In the genomic region with DNA sequence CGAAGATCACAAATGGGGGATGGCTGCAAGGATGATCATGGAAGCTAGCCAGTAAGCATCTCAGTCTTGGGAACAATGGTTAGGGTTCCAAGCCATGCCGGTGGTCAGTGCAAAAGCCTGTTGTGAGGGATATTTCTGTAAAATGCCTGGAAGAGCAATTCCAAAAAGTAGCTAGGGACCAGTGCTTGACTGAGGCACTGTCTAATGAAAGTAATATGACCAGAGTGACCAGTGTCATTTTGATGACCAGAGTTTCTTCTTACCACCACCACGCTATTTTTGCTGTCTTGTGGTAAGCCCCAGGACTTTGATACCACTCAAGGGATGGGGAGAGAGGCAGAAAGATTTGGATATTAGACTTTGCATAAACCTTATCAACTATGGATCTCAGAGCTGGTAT, we compare ENCODE assay signal across 25 cellular contexts. TPM values are rescaled to one million over a fixed set of nuclear protein-coding genes. Genes with fewer than 3 reads are reported as not detected.
A peak's percentile ranks its signal among the peaks of the same experiment; 100 is the strongest.
DNase-seq lines count a peak whose midpoint lies in the region; ATAC-seq, FAIRE-seq and TF ChIP-seq lines count a peak whose summit lies in the region.
"Had no signal": no experiment of that assay in that cellular context is flagged by ENCODE, and none has a peak within 500 bp of the region (broad histone marks: within the 10 kb centered on the region; RNA-seq: fewer than 3 reads in every experiment).

No MANE protein-coding gene starts in this region.

- no peaks in the 10 kb centered on the region for H3K4me1 Mint-ChIP-seq in activated T-helper 17 cell treated with anti-CD3 and anti-CD28 coated beads, Interleukin-2, amount 50 U/mL, for 72 hours
- H3K4me1 Mint-ChIP-seq in naive thymus-derived CD8-positive, alpha-beta T cell, result no peaks in the 10 kb centered on the region
- no peaks in the 10 kb centered on the region for H3K4me1 Mint-ChIP-seq in WTC11
- H3K4me1 Mint-ChIP-seq: CD8-positive, alpha-beta memory T cell had no signal

- H3K36me3 ChIP-seq in Panc1 (ENCODE audit: control insufficient read depth, insufficient read depth, low read length), result no peaks in the 10 kb centered on the region
- H3K36me3 ChIP-seq: BE2C; BLaER1 treated with 17β-estradiol and CSF1 and Interleukin-3, amounts not matched to agents 10 nM and 100 nM; HAP-1 had no signal

- TF ChIP-seq POLR2A in A549 (IDR thresholded peaks at IDR 0.05; ENCODE audit: low read length), result no peak

- BruUV-seq in Panc1 (replicated peaks; lab: Mats Ljungman, UMichigan), result no TSS peak

- TF ChIP-seq CTCF in A549 (IDR thresholded peaks at IDR 0.05), result no peak
- TF ChIP-seq CTCF in Panc1 (IDR thresholded peaks at IDR 0.05), result 0 out of 2 replicates have a peak, but pooled peaks have one; percentile 6
- no peak for TF ChIP-seq CTCF in WTC11 (IDR thresholded peaks at IDR 0.05)

- FAIRE-seq in A549 (lab: Jason Lieb, UNC), result peak; percentile 32
- FAIRE-seq: A204.1, D721Med, GM12891, H54 had no signal

- H3K4me3 Mint-ChIP-seq in activated T-helper 17 cell treated with anti-CD3 and anti-CD28 coated beads, Interleukin-2, amount 50 U/mL, for 72 hours, result no peak overlapping the region
- H3K4me3 Mint-ChIP-seq in naive thymus-derived CD8-positive, alpha-beta T cell, result no peak overlapping the region
- H3K4me3 Mint-ChIP-seq in WTC11, result no peak overlapping the region
- H3K4me3 Mint-ChIP-seq: CD4-positive, alpha-beta T cell; CD8-positive, alpha-beta memory T cell; HFFc6 had no signal

- in situ Hi-C loops in Panc1 (cut with HindIII; ENCODE audit: low pct_unique_long_range_greater_than_20kb, low sequenced_read_pairs), result no loop called here

- DNase-seq in A549 (ENCODE audit: low read depth in 1 of 2, low spot score in 1 of 2) (no peak), Panc1 (ENCODE audit: low read depth, low spot score) (no peak), myocyte (ENCODE audit: low read depth) (peak; percentile 78), WTC11 (ENCODE audit: low spot score) (no peak)
- DNase-seq in naive thymus-derived CD8-positive, alpha-beta T cell, result no peak
- DNase-seq: ACHN; AML-193; BE2C; CD4-positive, alpha-beta T cell; CD8-positive, alpha-beta memory T cell; DMS 273 treated with DMSO at 0.1 percent for 48 hours; DMS79; GF-D8; GOT3; HFFc6 had no signal

- H3K27me3 ChIP-seq in Panc1 (ENCODE audit: control insufficient read depth, insufficient read depth, low read length), result no peaks in the 10 kb centered on the region
- H3K27me3 ChIP-seq: BE2C; BLaER1 treated with 17β-estradiol and CSF1 and Interleukin-3, amounts not matched to agents 10 nM and 100 nM had no signal

- intact Hi-C loops in Panc1 (cut with micrococcal nuclease; ENCODE audit: unreplicated experiment), result no loop called here

- H3K4me3 ChIP-seq in A549 (no peak overlapping the region), Panc1 (ENCODE audit: low read depth in 2 of 2, low read length in 2 of 2) (no peak overlapping the region)
- H3K4me3 ChIP-seq: BLaER1 treated with 17β-estradiol and CSF1 and Interleukin-3, amounts not matched to agents 10 nM and 100 nM; HAP-1 had no signal

- ATAC-seq in A549 (no peak), Panc1 (no peak), WTC11 (no peak)
- no peak for ATAC-seq in activated T-helper 17 cell treated with anti-CD3 and anti-CD28 coated beads, Interleukin-2, amount 50 U/mL, for 72 hours (replicated peaks)
- ATAC-seq in naive thymus-derived CD8-positive, alpha-beta T cell, result no peak

- peaks cover 10% of the 10 kb centered on the region for H3K4me1 ChIP-seq in A549
- H3K4me1 ChIP-seq in Panc1 (ENCODE audit: control insufficient read depth, insufficient read depth, low read length), result no peaks in the 10 kb centered on the region
- H3K4me1 ChIP-seq: BE2C, HAP-1 had no signal

- no peak overlapping the region for H3K27ac Mint-ChIP-seq in activated T-helper 17 cell treated with anti-CD3 and anti-CD28 coated beads, Interleukin-2, amount 50 U/mL, for 72 hours
- peak overlapping the region in 1 of 10 donors; percentile 26 for H3K27ac Mint-ChIP-seq in naive thymus-derived CD8-positive, alpha-beta T cell
- no peak overlapping the region for H3K27ac Mint-ChIP-seq in WTC11
- H3K27ac Mint-ChIP-seq: CD14-positive monocyte; CD4-positive, alpha-beta T cell; CD8-positive, alpha-beta memory T cell; HFFc6 had no signal

- no peak for TF ChIP-seq EP300 in A549 (IDR thresholded peaks at IDR 0.05)

- no peak for TF ChIP-seq RAD21 in A549 (conservative IDR thresholded peaks at IDR 0.05 in 1 of 2, IDR thresholded peaks at IDR 0.05 in 1 of 2)

- no peaks in the 10 kb centered on the region for H3K36me3 Mint-ChIP-seq in activated T-helper 17 cell treated with anti-CD3 and anti-CD28 coated beads, Interleukin-2, amount 50 U/mL, for 72 hours (ENCODE audit: low read depth)
- H3K36me3 Mint-ChIP-seq in naive thymus-derived CD8-positive, alpha-beta T cell, result peaks cover 0 to 7% (median 0%) of the 10 kb centered on the region in 3 donors
- no peaks in the 10 kb centered on the region for H3K36me3 Mint-ChIP-seq in WTC11
- H3K36me3 Mint-ChIP-seq: CD14-positive monocyte; CD8-positive, alpha-beta memory T cell had no signal

- H3K9me3 ChIP-seq in A549, result no peaks in the 10 kb centered on the region
- peaks cover 3% of the 10 kb centered on the region; the same call in 1 of the 2 replicates for H3K9me3 ChIP-seq in Panc1 (ENCODE audit: control insufficient read depth, insufficient read depth, low read depth, low read length)
- H3K9me3 ChIP-seq: BE2C, HAP-1 had no signal

- WGBS in A549 (ENCODE audit: missing lambda C conversion rate), result 58% methylated on average over 3 of the region's 3 CpGs

- no peak overlapping the region for H3K4me2 ChIP-seq in A549
- H3K4me2 ChIP-seq: BLaER1 treated with 17β-estradiol and CSF1 and Interleukin-3, amounts not matched to agents 10 nM and 100 nM had no signal

- no peaks in the 10 kb centered on the region for H3K9me3 Mint-ChIP-seq in activated T-helper 17 cell treated with anti-CD3 and anti-CD28 coated beads, Interleukin-2, amount 50 U/mL, for 72 hours
- peaks cover 0 to 8% (median 0%) of the 10 kb centered on the region in 9 donors for H3K9me3 Mint-ChIP-seq in naive thymus-derived CD8-positive, alpha-beta T cell
- 0 out of 2 replicates have a peak, but pooled peaks cover 4% of the 10 kb centered on the region for H3K9me3 Mint-ChIP-seq in WTC11

- peaks cover 42% of the 10 kb centered on the region for H3K27me3 Mint-ChIP-seq in activated T-helper 17 cell treated with anti-CD3 and anti-CD28 coated beads, Interleukin-2, amount 50 U/mL, for 72 hours
- peaks cover 13 to 58% (median 26%) of the 10 kb centered on the region in 5 donors for H3K27me3 Mint-ChIP-seq in naive thymus-derived CD8-positive, alpha-beta T cell
- H3K27me3 Mint-ChIP-seq in WTC11 (ENCODE audit: low read depth), result no peaks in the 10 kb centered on the region; the same call in 1 of the 2 replicates

- POLR2A ChIA-PET in A549 (lab: Yijun Ruan, JAX), result no interaction called here
- POLR2A ChIA-PET in Panc1 (lab: Charles Lee), result interaction anchor here (0.6 to 0.9 kb wide), 2 partner anchors 8 to 41 kb away, joined by 4 to 11 read pairs; no protein-coding TSS in a partner anchor
- POLR2A ChIA-PET in naive thymus-derived CD8-positive, alpha-beta T cell (lab: Charles Lee), result no interaction called here
- POLR2A ChIA-PET in WTC11 (lab: Charles Lee), result no interaction called here

- CTCF ChIA-PET in A549 (lab: Yijun Ruan, JAX), result interaction anchor here (0.6 to 0.9 kb wide), 2 partner anchors 83 to 92 kb away, joined by 4 read pairs; no protein-coding TSS in a partner anchor
- CTCF ChIA-PET in Panc1 (lab: Charles Lee), result no interaction called here
- CTCF ChIA-PET in WTC11 (lab: Charles Lee), result interaction anchor here (0.7 kb wide), 1 partner anchor 85 kb away, joined by 3 read pairs; no protein-coding TSS in a partner anchor

- H3K27ac ChIP-seq in A549 (no peak overlapping the region), Panc1 (ENCODE audit: low read length) (no peak overlapping the region)
- H3K27ac ChIP-seq: 22Rv1; BLaER1 treated with 17β-estradiol and CSF1 and Interleukin-3, amounts not matched to agents 10 nM and 100 nM had no signal

TF ChIP-seq in A549, 52 proteins besides CTCF, POLR2A, EP300 and RAD21 (continues in another document):
- TF ChIP-seq CHD2 (IDR thresholded peaks at IDR 0.05; ENCODE audit: low read length, partially characterized antibody), result no peak

TF ChIP-seq in WTC11, 78 proteins besides CTCF, POLR2A, EP300 and RAD21:
- TF ChIP-seq NR3C1 (CRISPR knock-in tag; conservative IDR thresholded peaks at IDR 0.05; ENCODE audit: low read depth), result no peak
- TF ChIP-seq HMGA2 (CRISPR knock-in tag; IDR thresholded peaks at IDR 0.05), result no peak
- TF ChIP-seq, protein P1, sequence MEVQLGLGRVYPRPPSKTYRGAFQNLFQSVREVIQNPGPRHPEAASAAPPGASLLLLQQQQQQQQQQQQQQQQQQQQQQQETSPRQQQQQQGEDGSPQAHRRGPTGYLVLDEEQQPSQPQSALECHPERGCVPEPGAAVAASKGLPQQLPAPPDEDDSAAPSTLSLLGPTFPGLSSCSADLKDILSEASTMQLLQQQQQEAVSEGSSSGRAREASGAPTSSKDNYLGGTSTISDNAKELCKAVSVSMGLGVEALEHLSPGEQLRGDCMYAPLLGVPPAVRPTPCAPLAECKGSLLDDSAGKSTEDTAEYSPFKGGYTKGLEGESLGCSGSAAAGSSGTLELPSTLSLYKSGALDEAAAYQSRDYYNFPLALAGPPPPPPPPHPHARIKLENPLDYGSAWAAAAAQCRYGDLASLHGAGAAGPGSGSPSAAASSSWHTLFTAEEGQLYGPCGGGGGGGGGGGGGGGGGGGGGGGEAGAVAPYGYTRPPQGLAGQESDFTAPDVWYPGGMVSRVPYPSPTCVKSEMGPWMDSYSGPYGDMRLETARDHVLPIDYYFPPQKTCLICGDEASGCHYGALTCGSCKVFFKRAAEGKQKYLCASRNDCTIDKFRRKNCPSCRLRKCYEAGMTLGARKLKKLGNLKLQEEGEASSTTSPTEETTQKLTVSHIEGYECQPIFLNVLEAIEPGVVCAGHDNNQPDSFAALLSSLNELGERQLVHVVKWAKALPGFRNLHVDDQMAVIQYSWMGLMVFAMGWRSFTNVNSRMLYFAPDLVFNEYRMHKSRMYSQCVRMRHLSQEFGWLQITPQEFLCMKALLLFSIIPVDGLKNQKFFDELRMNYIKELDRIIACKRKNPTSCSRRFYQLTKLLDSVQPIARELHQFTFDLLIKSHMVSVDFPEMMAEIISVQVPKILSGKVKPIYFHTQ (CRISPR knock-in tag; IDR thresholded peaks at IDR 0.05), result no peak

RNA-seq across cellular contexts. Expression of a gene that starts 18.4 kb away (rescaled TPM):
- polyA plus RNA-seq in A549 (2011; rRNA removed), result not detected in 2 replicates
- polyA plus RNA-seq in A549 (2012; cell fraction: cytosol; rRNA removed), result not detected in 2 replicates
- polyA plus RNA-seq in A549 (2012; cell fraction: nucleus; rRNA removed), result not detected in 2 replicates
- polyA plus RNA-seq in A549 (2017; fragmentation: RNase III; extraction: RNeasy Plus Mini Kit Qiagen cat#74134 plus additional on column Dnase treatment), result not detected in 3 replicates
- polyA minus RNA-seq in A549 (2011; rRNA and poly(A)+ RNA removed), result not detected in 2 replicates
- total RNA-seq in Panc1 (2021; ENCODE audit: unreplicated experiment), result not detected
- polyA plus RNA-seq in Panc1 (2012; ENCODE audit: insufficient read length), result not detected
- not detected in 2 replicates for total RNA-seq in myocyte
- polyA plus RNA-seq in myocyte (2012), result not detected
- total RNA-seq in activated T-helper 17 cell treated with anti-CD3 and anti-CD28 coated beads, Interleukin-2, amount 50 U/mL, for 72 hours, result not detected
- total RNA-seq in naive thymus-derived CD8-positive, alpha-beta T cell, result not detected
- not detected for polyA plus RNA-seq in naive thymus-derived CD8-positive, alpha-beta T cell
- not detected in 3 replicates for total RNA-seq in WTC11 (2021)
- total RNA-seq: CD4-positive, alpha-beta T cell; CD8-positive, alpha-beta memory T cell; G401; HFFc6 had no signal
- polyA plus RNA-seq: CD14-positive monocyte; CD8-positive, alpha-beta memory T cell had no signal
